ENCODE assay signal across 8 cellular contexts in the genomic region with DNA sequence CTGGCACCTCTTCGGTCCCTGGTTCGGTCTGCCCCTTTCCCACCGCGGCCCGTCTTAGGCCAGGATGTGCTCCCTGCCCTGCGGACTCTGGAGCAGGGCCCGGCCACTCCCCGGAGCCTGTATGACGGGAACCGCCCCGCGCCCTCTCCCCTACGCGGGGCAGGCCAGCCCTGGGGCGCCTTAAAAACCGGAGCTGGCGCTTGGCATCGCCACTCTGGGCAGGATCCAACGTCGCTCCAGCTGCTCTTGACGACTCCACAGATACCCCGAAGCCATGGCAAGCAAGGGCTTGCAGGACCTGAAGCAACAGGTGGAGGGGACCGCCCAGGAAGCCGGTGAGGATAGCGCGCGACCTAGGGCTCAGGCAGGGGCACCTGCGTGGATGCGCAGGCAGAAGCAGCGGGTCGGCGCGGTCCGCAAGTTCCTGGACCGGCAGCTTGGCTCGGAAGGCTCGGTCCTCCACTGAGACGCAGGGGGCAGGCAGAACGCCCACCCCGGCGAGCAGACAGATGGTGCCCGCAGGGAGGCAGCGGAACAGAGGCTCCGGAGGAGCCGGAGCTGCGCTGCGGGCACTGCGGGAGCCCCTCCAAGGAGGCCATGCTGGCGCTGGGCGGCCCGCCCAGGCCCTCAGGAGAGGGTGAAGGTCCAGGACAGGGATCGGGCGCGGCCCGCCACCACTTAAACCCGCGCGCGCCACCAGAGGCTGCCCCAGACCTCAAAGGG. TPM values are rescaled to one million over a fixed set of nuclear protein-coding genes. Genes with fewer than 3 reads are reported as not detected.
DNase-seq lines count a peak whose midpoint lies in the region; ATAC-seq and TF ChIP-seq lines count a peak whose summit lies in the region.

ADIRF (plus strand) TSS at position 212 of the 723 bp plus-strand sequence; CDS start at position 275, 63 bp downstream.

- peaks cover 0 to 29% of the 10 kb centered on the region in 2 donors for H3K4me1 ChIP-seq in uterus

- ATAC-seq in activated naive CD8-positive, alpha-beta T cell treated with anti-CD3 and anti-CD28 coated beads, Interleukin-2, amount 50 U/mL, for 24 hours = no peak

- no peaks in the 10 kb centered on the region for H3K36me3 Mint-ChIP-seq in activated naive CD8-positive, alpha-beta T cell
- no peaks in the 10 kb centered on the region for H3K36me3 Mint-ChIP-seq in activated naive CD8-positive, alpha-beta T cell treated with anti-CD3 and anti-CD28 coated beads, Interleukin-2, amount 50 U/mL, for 24 hours (ENCODE audit: low read depth)

- no peak for DNase-seq in activated naive CD8-positive, alpha-beta T cell treated with anti-CD3 and anti-CD28 coated beads, Interleukin-2, amount 50 U/mL, for 24 hours
- DNase-seq in coronary artery (ENCODE audit: low spot score) = peak; percentile 88
- peak; percentile 91 for DNase-seq in mesenteric fat pad (ENCODE audit: low spot score)
- DNase-seq in uterus = peak; percentile 68 to 76
- DNase-seq in epidermal melanocyte (ENCODE audit: insufficient read length, low spot score) = no peak
- no peak for DNase-seq in NCI-H1930 (lab: John Stamatoyannopoulos, UW)
- no peak for DNase-seq in NCI-H1436 treated with DMSO at 0.1 percent for 48 hours (lab: John Stamatoyannopoulos, UW)

- peak within 1 kb of the TSS; percentile 58 for H3K4me3 Mint-ChIP-seq in activated naive CD8-positive, alpha-beta T cell
- H3K4me3 Mint-ChIP-seq in activated naive CD8-positive, alpha-beta T cell treated with anti-CD3 and anti-CD28 coated beads, Interleukin-2, amount 50 U/mL, for 24 hours = no peak within 1 kb of the TSS

- H3K36me3 ChIP-seq in uterus = no peaks in the 10 kb centered on the region

- H3K27ac ChIP-seq in coronary artery (peak within 1 kb of the TSS; percentile 97 to 99), uterus (peak within 1 kb of the TSS; percentile 98 to 99)

- H3K4me1 Mint-ChIP-seq in activated naive CD8-positive, alpha-beta T cell (ENCODE audit: low read depth) = peaks cover 51% of the 10 kb centered on the region
- peaks cover 38% of the 10 kb centered on the region for H3K4me1 Mint-ChIP-seq in activated naive CD8-positive, alpha-beta T cell treated with anti-CD3 and anti-CD28 coated beads, Interleukin-2, amount 50 U/mL, for 24 hours

- H3K27ac Mint-ChIP-seq in activated naive CD8-positive, alpha-beta T cell = no peak within 1 kb of the TSS
- no peak within 1 kb of the TSS for H3K27ac Mint-ChIP-seq in activated naive CD8-positive, alpha-beta T cell treated with anti-CD3 and anti-CD28 coated beads, Interleukin-2, amount 50 U/mL, for 24 hours

- no peaks in the 10 kb centered on the region for H3K9me3 Mint-ChIP-seq in activated naive CD8-positive, alpha-beta T cell (ENCODE audit: low read depth)
- H3K9me3 Mint-ChIP-seq in activated naive CD8-positive, alpha-beta T cell treated with anti-CD3 and anti-CD28 coated beads, Interleukin-2, amount 50 U/mL, for 24 hours = no peaks in the 10 kb centered on the region

- H3K4me3 ChIP-seq in coronary artery (peak within 1 kb of the TSS; percentile 79), uterus (peak within 1 kb of the TSS; percentile 55 to 79)

- H3K27me3 ChIP-seq in uterus = no peaks in the 10 kb centered on the region

- no peaks in the 10 kb centered on the region for H3K27me3 Mint-ChIP-seq in activated naive CD8-positive, alpha-beta T cell
- peaks cover 11% of the 10 kb centered on the region for H3K27me3 Mint-ChIP-seq in activated naive CD8-positive, alpha-beta T cell treated with anti-CD3 and anti-CD28 coated beads, Interleukin-2, amount 50 U/mL, for 24 hours

- peak; percentile 45 to 62 for TF ChIP-seq POLR2A in uterus (IDR thresholded peaks at IDR 0.05)

- TF ChIP-seq CTCF in coronary artery (IDR thresholded peaks at IDR 0.05) = no peak
- TF ChIP-seq CTCF in uterus (IDR thresholded peaks at IDR 0.05) = peak in 1 of 4 experiments; percentile 3

- no peaks in the 10 kb centered on the region for H3K9me3 ChIP-seq in uterus

- intact Hi-C loops in uterus (cut with DNase I; ENCODE audit: low total_unique reads) = loop anchor here (10.0 kb wide), 1 partner anchor 126 kb away; the partner anchor contains the start of genes GLUD1 and SHLD2

RNA-seq across cellular contexts. Expression of gene ADIRF, which starts in this region (rescaled TPM):
- total RNA-seq in mesenteric fat pad = 543 TPM
- total RNA-seq in uterus = 100 to 1,000 TPM in 3 of 4 donors, 1 to 10 TPM in 1; 8.5 to 368 (median 275) TPM

Comparison
In these comparisons a context has a peak if more than half of its experiments do, and no peak if none do; other contexts are left out.
1. DNase-seq: peak in coronary artery (single experiment), mesenteric fat pad (single experiment) and uterus (2 of 2); none in activated naive CD8-positive, alpha-beta T cell treated with anti-CD3 and anti-CD28 coated beads, Interleukin-2, amount 50 U/mL, for 24 hours (single experiment), epidermal melanocyte (single experiment), NCI-H1930 (0 of 2) and NCI-H1436 treated with DMSO at 0.1 percent for 48 hours (single experiment).